25 cellular contexts compared by ENCODE assay signal in genomic region chr4:167171928-167172327, GRCh38.
"Had no signal": no experiment of that assay in that cellular context is flagged by ENCODE, and none has a peak within 500 bp of the region (broad histone marks: within the 10 kb centered on the region; RNA-seq: fewer than 3 reads in every experiment).

No MANE protein-coding gene starts in this region.

- H3K4me1 Mint-ChIP-seq: naive thymus-derived CD4-positive, alpha-beta T cell; natural killer cell; nephron; stimulated activated effector memory CD8-positive, alpha-beta T cell treated with anti-CD3 and anti-CD28 coated beads, Interleukin-12 subunit alpha, Interleukin-12 subunit beta, amount 100 ng/mL, for 72 hours; stimulated activated naive B cell treated with anti-CD40 and anti-IgM and Interleukin-4, amounts not matched to agents 10 μg/mL and 1 μg/mL and 100 μg/mL, for 72 hours had no signal

- H3K4me3 Mint-ChIP-seq: naive thymus-derived CD4-positive, alpha-beta T cell; natural killer cell; nephron; stimulated activated effector memory CD8-positive, alpha-beta T cell treated with anti-CD3 and anti-CD28 coated beads, Interleukin-12 subunit alpha, Interleukin-12 subunit beta, amount 100 ng/mL, for 72 hours; stimulated activated naive B cell treated with anti-CD40 and anti-IgM and Interleukin-4, amounts not matched to agents 10 μg/mL and 1 μg/mL and 100 μg/mL, for 72 hours; stimulated activated naive CD8-positive, alpha-beta T cell treated with anti-CD3 and anti-CD28 coated beads, Interleukin-15, Interleukin-2, amounts not matched to agents 100 ng/mL and 50 ng/mL, for 24 hours; type B pancreatic cell had no signal

- H3K27ac Mint-ChIP-seq: naive thymus-derived CD4-positive, alpha-beta T cell; natural killer cell; nephron; progenitor cell of endocrine pancreas; stimulated activated effector memory CD8-positive, alpha-beta T cell treated with anti-CD3 and anti-CD28 coated beads, Interleukin-12 subunit alpha, Interleukin-12 subunit beta, amount 100 ng/mL, for 72 hours; stimulated activated naive B cell treated with anti-CD40 and anti-IgM and Interleukin-4, amounts not matched to agents 10 μg/mL and 1 μg/mL and 100 μg/mL, for 72 hours; stimulated activated naive CD8-positive, alpha-beta T cell treated with anti-CD3 and anti-CD28 coated beads, Interleukin-15, Interleukin-2, amounts not matched to agents 100 ng/mL and 50 ng/mL, for 24 hours; type B pancreatic cell had no signal

- DNase-seq: naive thymus-derived CD4-positive, alpha-beta T cell; natural killer cell; pancreas; psoas muscle; right cardiac atrium; right lobe of liver; sigmoid colon; small intestine; stimulated activated CD4-positive, alpha-beta T cell treated with anti-CD3 and anti-CD28 coated beads, Interleukin-15, amount 100 ng/mL, for 24 hours; stimulated activated CD4-positive, alpha-beta T cell treated with anti-CD3 and anti-CD28 coated beads, Interleukin-2, amount 100 ng/mL, for 24 hours; stimulated activated CD4-positive, alpha-beta T cell treated with anti-CD3 and anti-CD28 coated beads, Interleukin-2, amount 100 ng/mL, for 48 hours; stimulated activated CD4-positive, alpha-beta T cell treated with anti-CD3 and anti-CD28 coated beads, Interleukin-4, amount 100 ng/mL, for 24 hours; stimulated activated naive B cell treated with anti-CD40 and anti-IgM and Interleukin-4, amounts not matched to agents 10 μg/mL and 1 μg/mL and 100 μg/mL, for 72 hours; stimulated activated naive CD4-positive, alpha-beta T cell treated with Interleukin-2 at 50 U/mL for 16 hours; stomach; testis; tibial artery; transverse colon; upper lobe of right lung; uterus had no signal

- H3K9me3 Mint-ChIP-seq: nephron had no signal

- ATAC-seq: naive thymus-derived CD4-positive, alpha-beta T cell; natural killer cell; pancreas; psoas muscle; right cardiac atrium; right lobe of liver; stimulated activated effector memory CD8-positive, alpha-beta T cell treated with anti-CD3 and anti-CD28 coated beads, Interleukin-12 subunit alpha, Interleukin-12 subunit beta, amount 100 ng/mL, for 72 hours; stimulated activated naive B cell treated with anti-CD40 and anti-IgM and Interleukin-4, amounts not matched to agents 10 μg/mL and 1 μg/mL and 100 μg/mL, for 72 hours; upper lobe of right lung had no signal

- H3K27me3 Mint-ChIP-seq: naive thymus-derived CD4-positive, alpha-beta T cell; stimulated activated naive B cell treated with anti-CD40 and anti-IgM and Interleukin-4, amounts not matched to agents 10 μg/mL and 1 μg/mL and 100 μg/mL, for 72 hours; stimulated activated naive CD8-positive, alpha-beta T cell treated with anti-CD3 and anti-CD28 coated beads, Interleukin-15, Interleukin-2, amounts not matched to agents 100 ng/mL and 50 ng/mL, for 24 hours; type B pancreatic cell had no signal

- H3K36me3 Mint-ChIP-seq: naive thymus-derived CD4-positive, alpha-beta T cell; natural killer cell; stimulated activated effector memory CD8-positive, alpha-beta T cell treated with anti-CD3 and anti-CD28 coated beads, Interleukin-12 subunit alpha, Interleukin-12 subunit beta, amount 100 ng/mL, for 72 hours; stimulated activated naive B cell treated with anti-CD40 and anti-IgM and Interleukin-4, amounts not matched to agents 10 μg/mL and 1 μg/mL and 100 μg/mL, for 72 hours; type B pancreatic cell had no signal
